1 cellular context compared by ENCODE assay signal in the genomic region with DNA sequence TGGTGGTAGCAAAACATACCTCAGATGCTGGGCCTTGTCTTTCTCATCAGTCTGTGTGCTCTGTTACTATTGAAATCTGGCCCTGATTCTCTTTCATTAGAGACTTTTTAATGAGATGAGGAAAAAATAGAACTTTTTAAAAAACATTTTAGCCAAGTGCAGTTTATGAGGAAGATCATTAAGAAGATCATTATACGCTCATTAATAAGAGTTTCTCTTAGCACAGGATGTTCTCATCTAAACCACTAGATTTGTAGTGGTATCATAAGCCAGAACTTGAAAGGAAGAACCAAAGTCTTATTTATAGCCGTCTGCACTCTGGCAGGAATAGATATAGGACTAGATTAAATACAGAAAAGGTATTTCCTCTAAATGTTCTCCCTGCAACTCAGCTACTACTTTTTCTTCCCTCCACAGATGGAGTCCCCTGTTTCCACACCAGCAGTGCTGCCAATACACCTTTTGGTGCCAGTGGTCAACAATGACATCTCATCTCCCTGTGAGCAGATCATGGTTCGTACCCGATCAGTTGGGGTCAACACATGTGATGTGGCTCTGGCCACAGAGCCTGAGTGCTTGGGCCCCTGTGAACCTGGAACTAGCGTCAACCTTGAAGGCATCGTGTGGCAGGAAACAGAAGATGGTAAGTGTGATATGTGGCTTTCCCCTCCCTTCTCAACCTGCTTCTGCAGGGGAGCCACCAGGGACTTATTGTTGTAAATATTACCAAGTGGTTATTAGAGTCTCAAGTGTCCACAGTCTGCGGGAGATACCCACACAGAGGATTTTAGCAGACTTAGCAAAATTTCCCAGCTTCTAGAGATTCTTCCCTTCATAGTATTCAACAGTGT.
TF ChIP-seq lines count a peak whose summit lies in the region.

No MANE protein-coding gene starts in this region.

TF ChIP-seq in GM12878, 131 proteins besides CTCF, POLR2A, EP300 and RAD21 (continued from another document):
- TF ChIP-seq CREM (IDR thresholded peaks at IDR 0.05; ENCODE audit: low read depth) (0 out of 2 replicates have a peak, but pooled peaks have one; percentile 18), ZNF24 (IDR thresholded peaks at IDR 0.05) (no peak), KLF5 (IDR thresholded peaks at IDR 0.05; ENCODE audit: partially characterized antibody) (no peak), NR2F1 (conservative IDR thresholded peaks at IDR 0.05) (peak; percentile 89), PKNOX1 (IDR thresholded peaks at IDR 0.05) (peak; percentile 65), ZNF384 (IDR thresholded peaks at IDR 0.05; ENCODE audit: borderline replicate concordance, low read depth, low read length) (no peak), MEF2A (IDR thresholded peaks at IDR 0.05; ENCODE audit: insufficient read depth, low read depth, low read length) (no peak), SMAD5 (IDR thresholded peaks at IDR 0.05; ENCODE audit: low read depth) (no peak), FOXK2 (IDR thresholded peaks at IDR 0.05) (no peak), PAX5 (IDR thresholded peaks at IDR 0.05; ENCODE audit: borderline replicate concordance, low read depth, low read length) (peak; percentile 66; the same call in 1 of the 2 replicates), PAX8 (IDR thresholded peaks at IDR 0.05) (no peak), TCF3 (IDR thresholded peaks at IDR 0.05; ENCODE audit: borderline replicate concordance, insufficient read depth, low read depth, low read length) (no peak), YY1 (IDR thresholded peaks at IDR 0.05; ENCODE audit: low read depth, low read length) (no peak), ATF3 (IDR thresholded peaks at IDR 0.05; ENCODE audit: borderline replicate concordance, extremely low read depth, low read depth, low read length) (no peak), NR2C1 (IDR thresholded peaks at IDR 0.05) (0 out of 2 replicates have a peak, but pooled peaks have one; percentile 28), HDAC2 (IDR thresholded peaks at IDR 0.05) (no peak), CBX3 (IDR thresholded peaks at IDR 0.05; ENCODE audit: borderline replicate concordance, low read depth) (no peak), ZNF217 (IDR thresholded peaks at IDR 0.05) (no peak; the same call in 1 of the 2 replicates), KDM1A (IDR thresholded peaks at IDR 0.05; ENCODE audit: borderline replicate concordance) (no peak), ZNF687 (IDR thresholded peaks at IDR 0.05) (peak; percentile 98), HSF1 (IDR thresholded peaks at IDR 0.05; ENCODE audit: low read depth, low read length) (no peak), PML (IDR thresholded peaks at IDR 0.05; ENCODE audit: low read length) (no peak)
